1 cellular context compared by ENCODE assay signal in the genomic region with DNA sequence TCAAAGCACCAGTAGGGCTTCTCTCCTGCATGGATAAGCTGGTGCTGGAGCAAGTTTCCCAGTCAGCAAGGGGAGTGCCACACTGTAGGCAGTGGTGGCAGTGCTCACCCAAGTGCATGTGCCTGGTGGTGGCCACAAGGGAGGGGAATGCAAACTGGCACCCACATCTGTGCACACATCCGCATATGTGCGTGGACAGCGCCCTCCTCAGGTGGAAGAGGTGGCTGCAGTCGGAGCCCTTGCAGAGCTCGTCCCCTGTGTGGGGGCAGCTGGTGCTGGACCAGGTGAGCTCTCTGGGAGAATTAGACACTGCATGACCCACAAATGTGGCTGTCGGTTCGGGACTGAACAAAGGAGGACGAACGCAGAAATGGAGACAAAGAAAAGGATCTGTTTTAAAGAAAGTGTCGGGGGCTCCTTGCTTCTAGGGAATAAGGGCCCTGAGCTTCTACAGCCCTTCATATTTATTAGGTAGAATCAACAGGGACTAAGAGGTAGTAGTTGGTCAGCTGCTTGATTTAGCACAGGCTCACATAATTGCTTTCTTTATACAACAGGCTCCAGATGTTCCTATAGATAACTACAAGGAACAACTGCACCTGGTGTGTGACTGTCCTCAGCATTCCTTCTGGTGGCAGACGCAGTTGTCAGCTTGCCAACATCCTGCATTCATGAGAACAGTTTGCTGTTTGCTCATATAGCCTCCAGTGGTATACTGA.
TF ChIP-seq lines count a peak whose summit lies in the region.

No MANE protein-coding gene starts in this region.

TF ChIP-seq in IMR-90, 13 proteins besides CTCF, POLR2A, EP300 and RAD21:
- TF ChIP-seq SMC3 (IDR thresholded peaks at IDR 0.05; ENCODE audit: low read depth, low read length): peak; percentile 35; the same call in 1 of the 2 replicates
- no peak for TF ChIP-seq FOS (IDR thresholded peaks at IDR 0.05; ENCODE audit: low read depth, low read length)
- TF ChIP-seq USF2 (IDR thresholded peaks at IDR 0.05; ENCODE audit: low read depth, low read length): no peak
- TF ChIP-seq CEBPB (IDR thresholded peaks at IDR 0.05; ENCODE audit: low read depth, low read length): no peak
